In genomic region chr10:128568041-128568440, GRCh38 we compare ENCODE assay signal across 15 cellular contexts.
DNase-seq lines count a peak whose midpoint lies in the region; ATAC-seq and TF ChIP-seq lines count a peak whose summit lies in the region.
"Had no signal": no experiment of that assay in that cellular context is flagged by ENCODE, and none has a peak within 500 bp of the region (broad histone marks: within the 10 kb centered on the region; RNA-seq: fewer than 3 reads in every experiment).

No MANE protein-coding gene starts in this region.

- H3K4me3 Mint-ChIP-seq in glutamatergic neuron (ENCODE audit: unreplicated experiment), result no peak overlapping the region
- H3K4me3 Mint-ChIP-seq in osteocyte (ENCODE audit: unreplicated experiment), result no peak overlapping the region
- no peak overlapping the region for H3K4me3 Mint-ChIP-seq in type B pancreatic cell
- no peak overlapping the region for H3K4me3 Mint-ChIP-seq in HFFc6
- H3K4me3 Mint-ChIP-seq: B cell; CD4-positive, alpha-beta T cell had no signal

- H3K4me1 ChIP-seq in heart right ventricle, result peaks cover 0 to 18% (median 0%) of the 10 kb centered on the region in 9 donors

- H3K27me3 Mint-ChIP-seq in glutamatergic neuron (ENCODE audit: unreplicated experiment), result peaks cover 11% of the 10 kb centered on the region
- H3K27me3 Mint-ChIP-seq in osteocyte (ENCODE audit: unreplicated experiment), result no peaks in the 10 kb centered on the region
- peaks cover 36% of the 10 kb centered on the region for H3K27me3 Mint-ChIP-seq in type B pancreatic cell
- H3K27me3 Mint-ChIP-seq in HFFc6 (ENCODE audit: insufficient read depth), result peaks cover 2% of the 10 kb centered on the region; the same call in 1 of the 2 replicates
- H3K27me3 Mint-ChIP-seq: B cell; CD4-positive, alpha-beta T cell had no signal

- H3K9me3 Mint-ChIP-seq in glutamatergic neuron (ENCODE audit: unreplicated experiment) (peaks cover 17% of the 10 kb centered on the region), osteocyte (ENCODE audit: unreplicated experiment) (peaks cover 16% of the 10 kb centered on the region), type B pancreatic cell (no peaks in the 10 kb centered on the region), HFFc6 (peaks cover 52% of the 10 kb centered on the region)
- H3K9me3 Mint-ChIP-seq: CD4-positive, alpha-beta T cell had no signal

- H3K36me3 ChIP-seq in heart right ventricle, result no peaks in the 10 kb centered on the region

- intact Hi-C loops in heart right ventricle (cut with DNase I) (no loop called here), Right ventricle myocardium superior (cut with DNase I) (no loop called here), left colon (cut with DNase I, micrococcal nuclease) (no loop called here)

- H3K27ac ChIP-seq in heart right ventricle, result no peak overlapping the region
- H3K27ac ChIP-seq: HL-60 had no signal

- TF ChIP-seq CTCF in heart right ventricle (IDR thresholded peaks at IDR 0.05) (no peak), glutamatergic neuron (IDR thresholded peaks at IDR 0.05; ENCODE audit: partially characterized antibody, unreplicated experiment) (no peak), osteocyte (IDR thresholded peaks at IDR 0.05) (no peak), type B pancreatic cell (conservative IDR thresholded peaks at IDR 0.05) (no peak), HFFc6 (IDR thresholded peaks at IDR 0.05) (no peak)

- peak in 5 of 8 donors; percentile 32 to 46 (median 35) for ATAC-seq in heart right ventricle
- no peak for ATAC-seq in Right ventricle myocardium superior (ENCODE audit: poor library complexity)
- no peak for ATAC-seq in GM19324 (IDR thresholded peaks at IDR 0.05; ENCODE audit: low FRiP score, unreplicated experiment)
- ATAC-seq in left colon, result no peak

- no peak for DNase-seq in heart right ventricle
- DNase-seq in Right ventricle myocardium superior, result no peak
- DNase-seq in glutamatergic neuron, result no peak
- peak; percentile 68 for DNase-seq in osteocyte (ENCODE audit: extremely low spot score, unreplicated experiment)
- peak; percentile 42 for DNase-seq in type B pancreatic cell (ENCODE audit: extremely low spot score, unreplicated experiment)
- no peak for DNase-seq in HFFc6
- DNase-seq in left colon, result no peak
- DNase-seq: C1 segment of cervical spinal cord; CD4-positive, alpha-beta T cell; DND-41; GDM1; HCEC 1CT had no signal

- H3K27ac Mint-ChIP-seq in glutamatergic neuron (ENCODE audit: unreplicated experiment) (peak overlapping the region; percentile 80), osteocyte (ENCODE audit: unreplicated experiment) (no peak overlapping the region), type B pancreatic cell (no peak overlapping the region), HFFc6 (no peak overlapping the region)
- H3K27ac Mint-ChIP-seq: B cell; CD4-positive, alpha-beta T cell had no signal

- 57 to 61% methylated on average over 11 of the region's 11 CpGs for WGBS in heart right ventricle, 2 donors

- peaks cover 52% of the 10 kb centered on the region for H3K4me1 Mint-ChIP-seq in glutamatergic neuron (ENCODE audit: low read depth, unreplicated experiment)
- H3K4me1 Mint-ChIP-seq in osteocyte (ENCODE audit: unreplicated experiment), result no peaks in the 10 kb centered on the region
- peaks cover 11% of the 10 kb centered on the region for H3K4me1 Mint-ChIP-seq in type B pancreatic cell (ENCODE audit: unreplicated experiment)
- no peaks in the 10 kb centered on the region for H3K4me1 Mint-ChIP-seq in HFFc6 (ENCODE audit: low read depth)
- H3K4me1 Mint-ChIP-seq: B cell had no signal

- peaks cover 6% of the 10 kb centered on the region for H3K36me3 Mint-ChIP-seq in glutamatergic neuron (ENCODE audit: unreplicated experiment)
- no peaks in the 10 kb centered on the region for H3K36me3 Mint-ChIP-seq in osteocyte (ENCODE audit: unreplicated experiment)
- no peaks in the 10 kb centered on the region for H3K36me3 Mint-ChIP-seq in type B pancreatic cell
- H3K36me3 Mint-ChIP-seq in HFFc6 (ENCODE audit: low read depth), result no peaks in the 10 kb centered on the region

- peak overlapping the region in 6 of 10 donors; percentile 7 to 34 (median 17) for H3K4me3 ChIP-seq in heart right ventricle

- H3K27me3 ChIP-seq in heart right ventricle, result peaks cover 0 to 48% (median 6%) of the 10 kb centered on the region in 7 donors

- H3K9me3 ChIP-seq in heart right ventricle, result no peaks in the 10 kb centered on the region

Comparison
In these comparisons a context has a peak if more than half of its experiments do, and no peak if none do; other contexts are left out.
1. ATAC-seq: peak in heart right ventricle (5 of 8); none in Right ventricle myocardium superior (single experiment), GM19324 (single experiment) and left colon (single experiment).
2. DNase-seq: peak in osteocyte (single experiment) and type B pancreatic cell (single experiment); none in heart right ventricle (0 of 2), Right ventricle myocardium superior (single experiment), glutamatergic neuron (single experiment), HFFc6 (single experiment) and left colon (0 of 2).